ENCODE assay signal across 12 cellular contexts in genomic region chr13:39779337-39780270, GRCh38.
A peak's percentile ranks its signal among the peaks of the same experiment; 100 is the strongest.
DNase-seq lines count a peak whose midpoint lies in the region; ATAC-seq and TF ChIP-seq lines count a peak whose summit lies in the region.
"Had no signal": no experiment of that assay in that cellular context is flagged by ENCODE, and none has a peak within 500 bp of the region (broad histone marks: within the 10 kb centered on the region; RNA-seq: fewer than 3 reads in every experiment).

No MANE protein-coding gene starts in this region.

- intact Hi-C loops in gastrocnemius medialis (cut with DNase I; ENCODE audit: low total_unique reads) = no loop called here

- H3K4me3 Mint-ChIP-seq in activated naive CD4-positive, alpha-beta T cell treated with anti-CD3 and anti-CD28 coated beads, Interleukin-2, amount 50 U/mL, for 24 hours = no peak overlapping the region
- H3K4me3 Mint-ChIP-seq: H9 had no signal

- no peak for TF ChIP-seq POLR2A in gastrocnemius medialis (IDR thresholded peaks at IDR 0.05)

- DNase-seq in ELR (ENCODE audit: low read depth) (peak; percentile 70), SJSA1 (ENCODE audit: low read depth in 1 of 2, low spot score in 2 of 2) (peak; percentile 47 to 52), left kidney (ENCODE audit: low read depth, low spot score) (peak; percentile 17), retina (no peak), gastrocnemius medialis (no peak), NCI-H1694 (lab: John Stamatoyannopoulos, UW) (no peak)
- DNase-seq: H9, kidney, NCI-H1417 had no signal

- H3K4me1 ChIP-seq in SJSA1 (replicated peaks) (peaks cover 54% of the 10 kb centered on the region), gastrocnemius medialis (no peaks in the 10 kb centered on the region)

- no peak overlapping the region for H3K27ac ChIP-seq in SJSA1
- no peak overlapping the region for H3K27ac ChIP-seq in gastrocnemius medialis

- H3K27me3 ChIP-seq in SJSA1 (replicated peaks) (no peaks in the 10 kb centered on the region), gastrocnemius medialis (no peaks in the 10 kb centered on the region)

- TF ChIP-seq CTCF in gastrocnemius medialis (IDR thresholded peaks at IDR 0.05 in 4 of 5, conservative IDR thresholded peaks at IDR 0.05 in 1 of 5) = no peak

- peaks cover 49% of the 10 kb centered on the region for H3K4me1 Mint-ChIP-seq in activated naive CD4-positive, alpha-beta T cell treated with anti-CD3 and anti-CD28 coated beads, Interleukin-2, amount 50 U/mL, for 24 hours

- H3K36me3 Mint-ChIP-seq in activated naive CD4-positive, alpha-beta T cell treated with anti-CD3 and anti-CD28 coated beads, Interleukin-2, amount 50 U/mL, for 24 hours = peaks cover 2% of the 10 kb centered on the region

- no peaks in the 10 kb centered on the region for H3K27me3 Mint-ChIP-seq in activated naive CD4-positive, alpha-beta T cell treated with anti-CD3 and anti-CD28 coated beads, Interleukin-2, amount 50 U/mL, for 24 hours

- peak overlapping the region; percentile 76 for H3K27ac Mint-ChIP-seq in activated naive CD4-positive, alpha-beta T cell treated with anti-CD3 and anti-CD28 coated beads, Interleukin-2, amount 50 U/mL, for 24 hours
- H3K27ac Mint-ChIP-seq: H9 had no signal

- no peak overlapping the region for H3K4me3 ChIP-seq in SJSA1
- no peak overlapping the region for H3K4me3 ChIP-seq in gastrocnemius medialis

- in situ Hi-C loops in gastrocnemius medialis (cut with MboI; ENCODE audit: low sequenced_read_pairs in 4 of 4) = no loop called here

- H3K9me3 Mint-ChIP-seq in activated naive CD4-positive, alpha-beta T cell treated with anti-CD3 and anti-CD28 coated beads, Interleukin-2, amount 50 U/mL, for 24 hours = peaks cover 8% of the 10 kb centered on the region
- H3K9me3 Mint-ChIP-seq: H9 had no signal

- H3K36me3 ChIP-seq in SJSA1 (no peaks in the 10 kb centered on the region), gastrocnemius medialis (no peaks in the 10 kb centered on the region)

- ATAC-seq in HG03571 (IDR thresholded peaks at IDR 0.05; ENCODE audit: unreplicated experiment) (no peak), gastrocnemius medialis (no peak)
- ATAC-seq: Panc1 had no signal

- H3K9me3 ChIP-seq in SJSA1 (replicated peaks) (no peaks in the 10 kb centered on the region), gastrocnemius medialis (no peaks in the 10 kb centered on the region)

Comparison
In these comparisons a context has a peak if more than half of its experiments do, and no peak if none do; other contexts are left out.
1. DNase-seq: peak in ELR (single experiment), SJSA1 (2 of 2) and left kidney (single experiment); none in retina (single experiment), gastrocnemius medialis (0 of 2) and NCI-H1694 (single experiment).